ENCODE assay signal across 8 cellular contexts in the genomic region with DNA sequence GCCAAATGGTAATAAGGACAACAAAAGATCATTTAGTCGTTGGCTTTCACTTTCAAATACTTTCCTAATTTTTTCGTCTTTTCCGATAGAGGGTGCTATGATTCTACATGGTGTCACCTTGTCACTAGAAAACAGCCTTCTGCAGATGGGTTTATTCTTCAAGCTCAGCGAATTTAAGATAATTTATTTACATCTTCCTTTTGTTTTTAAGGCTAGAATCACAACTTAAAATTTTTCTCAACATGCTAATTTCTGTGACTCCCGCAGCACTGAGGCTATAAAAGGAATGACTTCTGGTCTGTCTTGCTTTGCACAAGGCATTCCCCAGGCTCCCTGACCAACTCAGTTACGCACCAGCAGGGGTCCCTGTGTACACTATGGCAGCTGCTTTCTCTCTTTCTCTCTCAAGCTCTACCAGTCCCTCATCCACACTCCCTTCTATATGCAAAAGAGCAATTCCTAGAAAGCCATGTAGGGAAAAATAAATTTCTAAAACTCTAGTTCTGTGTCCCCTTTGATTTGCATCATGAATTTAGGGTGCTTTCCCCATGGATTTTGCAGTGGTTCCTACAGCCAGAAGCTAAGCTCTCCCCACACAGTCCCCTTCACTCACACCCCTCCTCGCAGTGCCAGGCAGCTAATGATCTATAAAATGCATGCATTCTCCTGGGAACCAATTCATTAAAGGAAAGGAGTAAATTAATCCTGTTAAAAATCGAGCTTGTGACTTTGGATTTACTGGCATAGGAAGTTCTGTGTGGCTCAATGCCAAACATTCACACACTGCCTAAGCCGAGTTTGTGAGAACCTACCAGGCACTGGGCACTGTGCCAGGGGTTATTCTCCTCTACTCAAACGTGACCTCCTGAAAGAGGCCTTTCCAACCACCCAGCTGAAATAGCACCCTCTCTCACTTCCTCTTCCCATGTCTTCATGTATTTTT.
DNase-seq lines count a peak whose midpoint lies in the region; ATAC-seq, FAIRE-seq and TF ChIP-seq lines count a peak whose summit lies in the region.

No MANE protein-coding gene starts in this region.

- peak overlapping the region; percentile 54 for H2AK5ac ChIP-seq in mesenchymal stem cell (ENCODE audit: low read length, severe bottlenecking)

- H3K27me3 Mint-ChIP-seq in WTC11 (ENCODE audit: low read depth), result no peaks in the 10 kb centered on the region

- peak overlapping the region; percentile 33 for H4K8ac ChIP-seq in mesenchymal stem cell (ENCODE audit: low read length)

- no peak overlapping the region for H3K18ac ChIP-seq in mesenchymal stem cell (ENCODE audit: low read depth in 1 of 2, low read length in 2 of 2)

- no peak; the same call in 1 of the 2 replicates for TF ChIP-seq CTCF in WTC11 (IDR thresholded peaks at IDR 0.05)

- POLR2A ChIA-PET in WTC11 (lab: Charles Lee), result interaction anchor here (0.8 to 1.2 kb wide), 3 partner anchors 30 to 99 kb away, joined by 3 to 4 read pairs (median 3); no protein-coding TSS in a partner anchor

- H2AFZ ChIP-seq in mesenchymal stem cell (ENCODE audit: low read depth, low read length), result no peak overlapping the region

- peaks cover 0 to 18% of the 10 kb centered on the region in 2 experiments for H3K27me3 ChIP-seq in mesenchymal stem cell (ENCODE audit: control insufficient read depth in 1 of 2, insufficient read depth in 1 of 2, low read length in 2 of 2)

- no peak overlapping the region for H2BK12ac ChIP-seq in mesenchymal stem cell (ENCODE audit: low read length in 2 of 2)

- peaks cover 7% of the 10 kb centered on the region for H3K79me1 ChIP-seq in mesenchymal stem cell (replicated peaks; ENCODE audit: low read length, poor library complexity, severe bottlenecking)

- ATAC-seq in GM19372 (IDR thresholded peaks at IDR 0.05; ENCODE audit: low read depth, unreplicated experiment), result peak; percentile 82
- peak; percentile 77 for ATAC-seq in HG03378 (IDR thresholded peaks at IDR 0.05; ENCODE audit: unreplicated experiment)
- peak; percentile 95 for ATAC-seq in WTC11

- peak overlapping the region; percentile 95 for H2BK5ac ChIP-seq in mesenchymal stem cell (ENCODE audit: low read depth, low read length, poor library complexity, severe bottlenecking)

- FAIRE-seq in endometrium (lab: Jason Lieb, UNC), result peak; percentile 92

- peak overlapping the region; percentile 33 for H3K9ac ChIP-seq in mesenchymal stem cell (ENCODE audit: low read length)

- H2BK15ac ChIP-seq in mesenchymal stem cell (ENCODE audit: low read depth, poor library complexity, severe bottlenecking), result no peak overlapping the region

- H3K9me3 ChIP-seq in mesenchymal stem cell (ENCODE audit: control insufficient read depth, low read length), result no peaks in the 10 kb centered on the region

- CTCF ChIA-PET in WTC11 (lab: Charles Lee), result interaction anchor here (0.6 to 2.3 kb wide), 40 partner anchors 9 to 238 kb away, joined by 3 to 56 read pairs (median 4); a partner anchor contains a TSS

- peaks cover 11% of the 10 kb centered on the region for H3K9me3 Mint-ChIP-seq in WTC11

- H3K4me2 ChIP-seq in mesenchymal stem cell (ENCODE audit: low read length, poor library complexity, severe bottlenecking), result no peak overlapping the region

- H3K4me3 ChIP-seq in mesenchymal stem cell (ENCODE audit: insufficient read depth in 1 of 2, low read depth in 1 of 2, low read length in 2 of 2), result peak overlapping the region in 1 of 2 experiments; percentile 43

- peaks cover 5% of the 10 kb centered on the region for H3K4me1 ChIP-seq in mesenchymal stem cell (ENCODE audit: control insufficient read depth, insufficient read depth, low read depth, low read length)

- peaks cover 0 to 11% of the 10 kb centered on the region in 2 experiments for H3K36me3 ChIP-seq in mesenchymal stem cell (ENCODE audit: control insufficient read depth in 1 of 2, insufficient read depth in 2 of 2, low read depth in 1 of 2, low read length in 2 of 2)

- no peak overlapping the region for H3K14ac ChIP-seq in mesenchymal stem cell (ENCODE audit: low read length in 2 of 2)

- 8% methylated on average over 9 of the region's 10 CpGs for WGBS in mesenchymal stem cell

- H3K4ac ChIP-seq in mesenchymal stem cell (ENCODE audit: low read depth in 1 of 2, low read length in 2 of 2), result no peak overlapping the region

- no peaks in the 10 kb centered on the region for H3K4me1 Mint-ChIP-seq in WTC11

- H3K36me3 Mint-ChIP-seq in WTC11, result no peaks in the 10 kb centered on the region

- H2BK120ac ChIP-seq in mesenchymal stem cell (ENCODE audit: low read depth, low read length), result no peak overlapping the region

- peak; percentile 93 for DNase-seq in COR-L47 (lab: John Stamatoyannopoulos, UW)
- peak; percentile 91 for DNase-seq in NCI-H2196 (lab: John Stamatoyannopoulos, UW; ENCODE audit: unreplicated experiment)
- peak; percentile 74 for DNase-seq in WTC11 (ENCODE audit: low spot score)
- DNase-seq in mesenchymal stem cell, result peak; percentile 88
- peak in 36 of 49 donors; percentile 1 to 55 (median 22) for DNase-seq in substantia nigra (lab: John Stamatoyannopoulos, UW)

- no peak overlapping the region for H3K23ac ChIP-seq in mesenchymal stem cell (ENCODE audit: low read length in 2 of 2)

- H3K27ac ChIP-seq in mesenchymal stem cell (ENCODE audit: low read length, poor library complexity, severe bottlenecking) (peak overlapping the region; percentile 97), substantia nigra (ENCODE audit: low read depth, low read length, poor library complexity, severe bottlenecking) (no peak overlapping the region)

- no peak overlapping the region for H4K91ac ChIP-seq in mesenchymal stem cell (ENCODE audit: low read length)

- no peak overlapping the region for H3K27ac Mint-ChIP-seq in WTC11

- peak overlapping the region; percentile 48 for H3K4me3 Mint-ChIP-seq in WTC11

TF ChIP-seq in WTC11, 78 proteins besides CTCF, POLR2A, EP300 and RAD21:
- TF ChIP-seq ZNF671 (CRISPR knock-in tag; IDR thresholded peaks at IDR 0.05), result no peak
- TF ChIP-seq RORB (CRISPR knock-in tag; IDR thresholded peaks at IDR 0.05), result no peak
- no peak for TF ChIP-seq NFE2L1 (CRISPR knock-in tag; IDR thresholded peaks at IDR 0.05)
- TF ChIP-seq, protein P1, sequence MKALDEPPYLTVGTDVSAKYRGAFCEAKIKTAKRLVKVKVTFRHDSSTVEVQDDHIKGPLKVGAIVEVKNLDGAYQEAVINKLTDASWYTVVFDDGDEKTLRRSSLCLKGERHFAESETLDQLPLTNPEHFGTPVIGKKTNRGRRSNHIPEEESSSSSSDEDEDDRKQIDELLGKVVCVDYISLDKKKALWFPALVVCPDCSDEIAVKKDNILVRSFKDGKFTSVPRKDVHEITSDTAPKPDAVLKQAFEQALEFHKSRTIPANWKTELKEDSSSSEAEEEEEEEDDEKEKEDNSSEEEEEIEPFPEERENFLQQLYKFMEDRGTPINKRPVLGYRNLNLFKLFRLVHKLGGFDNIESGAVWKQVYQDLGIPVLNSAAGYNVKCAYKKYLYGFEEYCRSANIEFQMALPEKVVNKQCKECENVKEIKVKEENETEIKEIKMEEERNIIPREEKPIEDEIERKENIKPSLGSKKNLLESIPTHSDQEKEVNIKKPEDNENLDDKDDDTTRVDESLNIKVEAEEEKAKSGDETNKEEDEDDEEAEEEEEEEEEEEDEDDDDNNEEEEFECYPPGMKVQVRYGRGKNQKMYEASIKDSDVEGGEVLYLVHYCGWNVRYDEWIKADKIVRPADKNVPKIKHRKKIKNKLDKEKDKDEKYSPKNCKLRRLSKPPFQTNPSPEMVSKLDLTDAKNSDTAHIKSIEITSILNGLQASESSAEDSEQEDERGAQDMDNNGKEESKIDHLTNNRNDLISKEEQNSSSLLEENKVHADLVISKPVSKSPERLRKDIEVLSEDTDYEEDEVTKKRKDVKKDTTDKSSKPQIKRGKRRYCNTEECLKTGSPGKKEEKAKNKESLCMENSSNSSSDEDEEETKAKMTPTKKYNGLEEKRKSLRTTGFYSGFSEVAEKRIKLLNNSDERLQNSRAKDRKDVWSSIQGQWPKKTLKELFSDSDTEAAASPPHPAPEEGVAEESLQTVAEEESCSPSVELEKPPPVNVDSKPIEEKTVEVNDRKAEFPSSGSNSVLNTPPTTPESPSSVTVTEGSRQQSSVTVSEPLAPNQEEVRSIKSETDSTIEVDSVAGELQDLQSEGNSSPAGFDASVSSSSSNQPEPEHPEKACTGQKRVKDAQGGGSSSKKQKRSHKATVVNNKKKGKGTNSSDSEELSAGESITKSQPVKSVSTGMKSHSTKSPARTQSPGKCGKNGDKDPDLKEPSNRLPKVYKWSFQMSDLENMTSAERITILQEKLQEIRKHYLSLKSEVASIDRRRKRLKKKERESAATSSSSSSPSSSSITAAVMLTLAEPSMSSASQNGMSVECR (CRISPR knock-in tag; IDR thresholded peaks at IDR 0.05; ENCODE audit: borderline replicate concordance), result no peak
- no peak for TF ChIP-seq KAT7 (CRISPR knock-in tag; IDR thresholded peaks at IDR 0.05; ENCODE audit: borderline replicate concordance)
- no peak for TF ChIP-seq TCF7 (CRISPR knock-in tag; IDR thresholded peaks at IDR 0.05; ENCODE audit: low read depth)
- TF ChIP-seq, protein P2, sequence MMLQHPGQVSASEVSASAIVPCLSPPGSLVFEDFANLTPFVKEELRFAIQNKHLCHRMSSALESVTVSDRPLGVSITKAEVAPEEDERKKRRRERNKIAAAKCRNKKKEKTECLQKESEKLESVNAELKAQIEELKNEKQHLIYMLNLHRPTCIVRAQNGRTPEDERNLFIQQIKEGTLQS (CRISPR knock-in tag; conservative IDR thresholded peaks at IDR 0.05), result no peak
- TF ChIP-seq, protein P3, sequence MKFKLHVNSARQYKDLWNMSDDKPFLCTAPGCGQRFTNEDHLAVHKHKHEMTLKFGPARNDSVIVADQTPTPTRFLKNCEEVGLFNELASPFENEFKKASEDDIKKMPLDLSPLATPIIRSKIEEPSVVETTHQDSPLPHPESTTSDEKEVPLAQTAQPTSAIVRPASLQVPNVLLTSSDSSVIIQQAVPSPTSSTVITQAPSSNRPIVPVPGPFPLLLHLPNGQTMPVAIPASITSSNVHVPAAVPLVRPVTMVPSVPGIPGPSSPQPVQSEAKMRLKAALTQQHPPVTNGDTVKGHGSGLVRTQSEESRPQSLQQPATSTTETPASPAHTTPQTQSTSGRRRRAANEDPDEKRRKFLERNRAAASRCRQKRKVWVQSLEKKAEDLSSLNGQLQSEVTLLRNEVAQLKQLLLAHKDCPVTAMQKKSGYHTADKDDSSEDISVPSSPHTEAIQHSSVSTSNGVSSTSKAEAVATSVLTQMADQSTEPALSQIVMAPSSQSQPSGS (CRISPR knock-in tag; IDR thresholded peaks at IDR 0.05; ENCODE audit: borderline replicate concordance, low read depth), result no peak
- TF ChIP-seq, protein P4, sequence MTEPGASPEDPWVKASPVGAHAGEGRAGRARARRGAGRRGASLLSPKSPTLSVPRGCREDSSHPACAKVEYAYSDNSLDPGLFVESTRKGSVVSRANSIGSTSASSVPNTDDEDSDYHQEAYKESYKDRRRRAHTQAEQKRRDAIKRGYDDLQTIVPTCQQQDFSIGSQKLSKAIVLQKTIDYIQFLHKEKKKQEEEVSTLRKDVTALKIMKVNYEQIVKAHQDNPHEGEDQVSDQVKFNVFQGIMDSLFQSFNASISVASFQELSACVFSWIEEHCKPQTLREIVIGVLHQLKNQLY (CRISPR knock-in tag; IDR thresholded peaks at IDR 0.05), result no peak
- TF ChIP-seq ZBTB21 (CRISPR knock-in tag; IDR thresholded peaks at IDR 0.05; ENCODE audit: borderline replicate concordance), result no peak
TF ChIP-seq in WTC11: peak in this region for 0.

Comparison
In these comparisons a context has a peak if more than half of its experiments do, and no peak if none do; other contexts are left out.
1. DNase-seq: peak in every context shown above with its lines; median percentile 93 in COR-L47; 91 in NCI-H2196; 88 in mesenchymal stem cell; 74 in WTC11; 22 in substantia nigra.